Comparison of ENCODE assay signal across 17 cellular contexts in genomic region chr5:133741818-133742355, GRCh38.
DNase-seq lines count a peak whose midpoint lies in the region; ATAC-seq and TF ChIP-seq lines count a peak whose summit lies in the region.
"Had no signal": no experiment of that assay in that cellular context is flagged by ENCODE, and none has a peak within 500 bp of the region (broad histone marks: within the 10 kb centered on the region; RNA-seq: fewer than 3 reads in every experiment).

No MANE protein-coding gene starts in this region.

- H3F3A ChIP-seq in DOHH2 (ENCODE audit: control insufficient read depth, insufficient read depth), result no peaks in the 10 kb centered on the region

- H3K4me3 Mint-ChIP-seq in naive B cell, result peak overlapping the region in 1 of 8 donors; percentile 56
- H3K4me3 Mint-ChIP-seq: CD4-positive, alpha-beta T cell had no signal

- no peak overlapping the region for H2AFZ ChIP-seq in hepatocyte

- H3K79me2 ChIP-seq in DOHH2 (ENCODE audit: control insufficient read depth, low read length), result no peaks in the 10 kb centered on the region
- H3K79me2 ChIP-seq in hepatocyte, result no peaks in the 10 kb centered on the region

- WGBS in hepatocyte (ENCODE audit: low lambda C conversion rate, missing lambda C conversion rate), result 82% methylated on average over 4 of the region's 4 CpGs

- peaks cover 12% of the 10 kb centered on the region for H3K4me1 ChIP-seq in DOHH2 (ENCODE audit: control insufficient read depth, low read length)
- H3K4me1 ChIP-seq in BE2C, result peaks cover 3% of the 10 kb centered on the region; the same call in 1 of the 2 replicates
- no peaks in the 10 kb centered on the region for H3K4me1 ChIP-seq in hepatocyte (ENCODE audit: insufficient read depth)

- H3K36me3 ChIP-seq in DOHH2 (ENCODE audit: control insufficient read depth, low read length) (no peaks in the 10 kb centered on the region), BE2C (no peaks in the 10 kb centered on the region), hepatocyte (replicated peaks; ENCODE audit: insufficient read depth, low read depth) (no peaks in the 10 kb centered on the region)
- H3K36me3 ChIP-seq: MG63 had no signal

- TF ChIP-seq CTCF in DOHH2 (IDR thresholded peaks at IDR 0.05; ENCODE audit: low read depth, low read length, poor library complexity, severe bottlenecking) (no peak), BE2C (IDR thresholded peaks at IDR 0.05; ENCODE audit: low read depth, low read length) (no peak), hepatocyte (IDR thresholded peaks at IDR 0.05; ENCODE audit: poor library complexity) (no peak)

- H3K9me2 ChIP-seq in DOHH2 (replicated peaks; ENCODE audit: control insufficient read depth, low read length), result no peaks in the 10 kb centered on the region
- no peaks in the 10 kb centered on the region for H3K9me2 ChIP-seq in hepatocyte (replicated peaks; ENCODE audit: insufficient read depth)

- ATAC-seq in HG03103 (IDR thresholded peaks at IDR 0.05; ENCODE audit: low read depth, unreplicated experiment), result peak; percentile 5
- no peak for ATAC-seq in naive B cell (ENCODE audit: low read depth in 2 of 2)
- ATAC-seq: Right ventricle myocardium inferior had no signal

- peak overlapping the region in 5 of 6 donors; percentile 29 to 94 (median 92) for H3K27ac Mint-ChIP-seq in naive B cell
- H3K27ac Mint-ChIP-seq: CD4-positive, alpha-beta T cell had no signal

- H3K4me3 ChIP-seq in DOHH2 (ENCODE audit: low read length) (no peak overlapping the region), BE2C (ENCODE audit: low read depth, low read length) (no peak overlapping the region), hepatocyte (no peak overlapping the region)
- H3K4me3 ChIP-seq: MG63 had no signal

- no peaks in the 10 kb centered on the region for H3K36me3 Mint-ChIP-seq in naive B cell

- H3K4me1 Mint-ChIP-seq in naive B cell, result peaks cover 9 to 20% (median 13%) of the 10 kb centered on the region in 3 donors

- H3K27ac ChIP-seq in DOHH2 (ENCODE audit: low read depth, low read length), result no peak overlapping the region
- H3K27ac ChIP-seq in hepatocyte, result no peak overlapping the region

- H4K20me1 ChIP-seq in DOHH2 (ENCODE audit: control insufficient read depth, insufficient read depth, low read depth, low read length) (no peaks in the 10 kb centered on the region), hepatocyte (ENCODE audit: insufficient read depth, poor library complexity, severe bottlenecking) (no peaks in the 10 kb centered on the region)

- H3K4me2 ChIP-seq in DOHH2 (ENCODE audit: low read length) (peak overlapping the region; percentile 25), hepatocyte (no peak overlapping the region)

- no peaks in the 10 kb centered on the region for H3K9me3 Mint-ChIP-seq in naive B cell
- H3K9me3 Mint-ChIP-seq: CD4-positive, alpha-beta T cell had no signal

- H3K27me3 ChIP-seq in DOHH2 (ENCODE audit: control insufficient read depth, low read length), result no peaks in the 10 kb centered on the region
- H3K27me3 ChIP-seq in BE2C, result no peaks in the 10 kb centered on the region
- H3K27me3 ChIP-seq in hepatocyte, result no peaks in the 10 kb centered on the region
- H3K27me3 ChIP-seq: MG63 had no signal

- no peaks in the 10 kb centered on the region for H3K9me3 ChIP-seq in DOHH2 (ENCODE audit: control insufficient read depth, insufficient read depth, low read length)
- no peaks in the 10 kb centered on the region for H3K9me3 ChIP-seq in BE2C
- H3K9me3 ChIP-seq in hepatocyte (ENCODE audit: low read depth), result no peaks in the 10 kb centered on the region

- DNase-seq in naive B cell (no peak), HT-29 (ENCODE audit: low spot score) (no peak), hepatic stellate cell (ENCODE audit: low spot score) (no peak), BE2C (no peak), hepatocyte (ENCODE audit: low spot score) (no peak)
- DNase-seq: AML-193, H7, Kasumi-1, MG63, NCI-H1048, NCI-H1436, NCI-H2029, SW 1271 had no signal

- H3K27me3 Mint-ChIP-seq in naive B cell, result peaks cover 0 to 8% (median 0%) of the 10 kb centered on the region in 3 donors
